Comparison of ENCODE assay signal across 10 cellular contexts in the genomic region with DNA sequence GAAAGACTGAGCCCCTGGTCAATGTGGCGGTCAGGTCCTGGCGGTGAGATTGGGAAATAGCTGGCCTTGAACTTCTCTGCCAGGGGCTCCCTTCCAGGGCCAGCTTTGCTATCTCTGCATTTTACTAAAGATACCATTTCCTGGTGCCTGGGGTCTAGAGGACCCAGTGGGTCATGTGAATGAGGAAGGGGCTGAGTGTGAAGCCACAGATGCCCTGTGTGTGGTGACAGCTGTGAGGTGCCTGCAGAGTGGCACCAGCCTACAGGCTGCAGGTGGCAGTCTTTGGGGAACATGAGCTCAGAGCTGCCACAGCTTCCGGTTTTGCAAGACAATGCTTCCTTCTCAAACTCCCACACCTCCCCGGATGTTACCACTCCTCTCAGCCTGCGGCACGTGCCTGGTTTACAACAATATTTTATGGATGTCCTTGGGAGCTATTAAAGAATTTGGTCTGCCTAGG. TPM values are rescaled to one million over a fixed set of nuclear protein-coding genes. Genes with fewer than 3 reads are reported as not detected.
A peak's percentile ranks its signal among the peaks of the same experiment; 100 is the strongest.
DNase-seq lines count a peak whose midpoint lies in the region; ATAC-seq, FAIRE-seq and TF ChIP-seq lines count a peak whose summit lies in the region.
"Had no signal": no experiment of that assay in that cellular context is flagged by ENCODE, and none has a peak within 500 bp of the region (broad histone marks: within the 10 kb centered on the region; RNA-seq: fewer than 3 reads in every experiment).

No MANE protein-coding gene starts in this region.

- peaks cover 17 to 19% of the 10 kb centered on the region in 2 donors for H3K4me1 Mint-ChIP-seq in natural killer cell treated with Interleukin-12 subunit alpha and Interleukin-12 subunit beta and Interleukin-15 and Interleukin-18, amount 100 ng/mL, for 72 hours (ENCODE audit: low read depth in 2 of 2)
- peaks cover 41% of the 10 kb centered on the region for H3K4me1 Mint-ChIP-seq in HFFc6 (ENCODE audit: low read depth)

- 40% methylated on average over 6 of the region's 6 CpGs for WGBS in GM12878 (ENCODE audit: insufficient coverage, insufficient replicate concordance, low lambda C conversion rate, missing lambda C conversion rate)
- whole genome bisulfite sequencing in sigmoid colon, 2 donors: 33 to 36% methylated on average over 6 of the region's 6 CpGs

- RAD21 ChIA-PET in GM12878 (lab: Charles Lee; ENCODE audit: unreplicated experiment): interaction anchor here (1.4 kb wide), 1 partner anchor 33 kb away, joined by 5 read pairs; a partner anchor contains a TSS

- no peaks in the 10 kb centered on the region for H4K20me1 ChIP-seq in GM12878 (ENCODE audit: control insufficient read depth, insufficient read depth)

- FAIRE-seq in GM12878 (lab: Jason Lieb, UNC): no peak

- H3K27me3 ChIP-seq in RWPE2 (ENCODE audit: insufficient read depth, poor library complexity, severe bottlenecking) (peaks cover 11% of the 10 kb centered on the region), GM12878 (replicated peaks in 1 of 2; ENCODE audit: control insufficient read depth in 2 of 2, insufficient read depth in 2 of 2, low read length in 1 of 2) (no peaks in the 10 kb centered on the region), sigmoid colon (peaks cover 2 to 28% (median 23%) of the 10 kb centered on the region in 3 donors)

- H2AFZ ChIP-seq in GM12878 (ENCODE audit: control insufficient read depth, low read depth, low read length): peak overlapping the region; percentile 68

- H3K4me3 ChIP-seq in RWPE2 (ENCODE audit: severe bottlenecking) (no peak overlapping the region), GM12878 (no peak overlapping the region), sigmoid colon (no peak overlapping the region)
- H3K4me3 ChIP-seq: SJSA1, tibial nerve had no signal

- H3K27ac Mint-ChIP-seq in natural killer cell treated with Interleukin-12 subunit alpha and Interleukin-12 subunit beta and Interleukin-15 and Interleukin-18, amount 100 ng/mL, for 72 hours: peak overlapping the region in 1 of 2 donors; percentile 73
- H3K27ac Mint-ChIP-seq in HFFc6: no peak overlapping the region

- no peak overlapping the region for H3K9ac ChIP-seq in GM12878 (ENCODE audit: control insufficient read depth, insufficient read depth, low read length)

- H3K27ac ChIP-seq in RWPE2 (ENCODE audit: poor library complexity, severe bottlenecking) (no peak overlapping the region), GM12878 (ENCODE audit: control insufficient read depth, insufficient read depth) (no peak overlapping the region), sigmoid colon (no peak overlapping the region)
- H3K27ac ChIP-seq: SJSA1 had no signal

- H3K4me1 ChIP-seq in RWPE2 (ENCODE audit: insufficient read depth, poor library complexity, severe bottlenecking) (no peaks in the 10 kb centered on the region), GM12878 (ENCODE audit: control insufficient read depth, insufficient read depth, low read length) (peaks cover 4% of the 10 kb centered on the region), sigmoid colon (peaks cover 0 to 5% (median 2%) of the 10 kb centered on the region in 4 donors)

- H3K36me3 Mint-ChIP-seq in natural killer cell treated with Interleukin-12 subunit alpha and Interleukin-12 subunit beta and Interleukin-15 and Interleukin-18, amount 100 ng/mL, for 72 hours: no peaks in the 10 kb centered on the region
- H3K36me3 Mint-ChIP-seq in HFFc6 (ENCODE audit: low read depth): peaks cover 28% of the 10 kb centered on the region

- in situ Hi-C loops in GM12878 (cut with MboI): no loop called here

- no peak overlapping the region; the same call in 1 of the 2 replicates for H3K4me2 ChIP-seq in GM12878 (ENCODE audit: control insufficient read depth, insufficient read depth)

- H3K9me3 ChIP-seq in RWPE2 (ENCODE audit: severe bottlenecking) (no peaks in the 10 kb centered on the region), GM12878 (replicated peaks; ENCODE audit: control insufficient read depth, insufficient read depth, low read length) (peaks cover 2% of the 10 kb centered on the region; the same call in 1 of the 3 replicates), sigmoid colon (no peaks in the 10 kb centered on the region)
- H3K9me3 ChIP-seq: SJSA1, tibial nerve had no signal

- BruUV-seq in GM12878 (replicated peaks; lab: Mats Ljungman, UMichigan): no TSS peak

- no peaks in the 10 kb centered on the region for H3K79me2 ChIP-seq in GM12878 (ENCODE audit: control insufficient read depth, insufficient read depth, low read length)

- ATAC-seq in HG02610 (IDR thresholded peaks at IDR 0.05; ENCODE audit: unreplicated experiment) (peak; percentile 55), RWPE2 (ENCODE audit: low read depth) (peak; percentile 26; the same call in 2 of the 3 replicates), GM12878 (peak; percentile 83)
- peak; percentile 78 for ATAC-seq in natural killer cell treated with Interleukin-12 subunit alpha and Interleukin-12 subunit beta and Interleukin-15 and Interleukin-18, amount 100 ng/mL, for 72 hours

- H3K9me3 Mint-ChIP-seq in natural killer cell treated with Interleukin-12 subunit alpha and Interleukin-12 subunit beta and Interleukin-15 and Interleukin-18, amount 100 ng/mL, for 72 hours: no peaks in the 10 kb centered on the region
- H3K9me3 Mint-ChIP-seq in HFFc6: no peaks in the 10 kb centered on the region

- no peak for TF ChIP-seq POLR2A in GM12878 (IDR thresholded peaks at IDR 0.05; ENCODE audit: low read depth, low read length)
- TF ChIP-seq POLR2A in sigmoid colon (IDR thresholded peaks at IDR 0.05): no peak

- no peak overlapping the region for H3K4me3 Mint-ChIP-seq in natural killer cell treated with Interleukin-12 subunit alpha and Interleukin-12 subunit beta and Interleukin-15 and Interleukin-18, amount 100 ng/mL, for 72 hours
- H3K4me3 Mint-ChIP-seq in HFFc6: no peak overlapping the region

- CTCF ChIA-PET in GM12878 (lab: Yijun Ruan, JAX): interaction anchor here (0.6 to 1.1 kb wide), 2 partner anchors 21 to 66 kb away, joined by 4 to 7 read pairs; no protein-coding TSS in a partner anchor

- intact Hi-C loops in GM12878 (cut with micrococcal nuclease; ENCODE audit: unreplicated experiment) (no loop called here), sigmoid colon (cut with DNase I) (no loop called here)

- peaks cover 26 to 28% of the 10 kb centered on the region in 2 donors for H3K27me3 Mint-ChIP-seq in natural killer cell treated with Interleukin-12 subunit alpha and Interleukin-12 subunit beta and Interleukin-15 and Interleukin-18, amount 100 ng/mL, for 72 hours
- H3K27me3 Mint-ChIP-seq in HFFc6 (ENCODE audit: insufficient read depth): peaks cover 29% of the 10 kb centered on the region

- SMC1A ChIA-PET in GM12878 (lab: Charles Lee; ENCODE audit: uncharacterized antibody, unreplicated experiment): interaction anchor here (0.7 to 1.3 kb wide), 4 partner anchors 9 to 392 kb away, joined by 3 to 5 read pairs (median 4); a partner anchor contains a TSS

- POLR2A ChIA-PET in GM12878 (lab: Charles Lee): no interaction called here

- TF ChIP-seq EP300 in GM12878 (IDR thresholded peaks at IDR 0.05; ENCODE audit: borderline replicate concordance in 1 of 2, control insufficient read depth in 1 of 2, low read depth in 2 of 2, low read length in 2 of 2): no peak
- no peak for TF ChIP-seq EP300 in sigmoid colon (IDR thresholded peaks at IDR 0.05)

- DNase-seq in RWPE2 (ENCODE audit: low spot score): no peak
- no peak for DNase-seq in GM12878 (ENCODE audit: low read depth, low spot score)
- peak; percentile 63 for DNase-seq in natural killer cell treated with Interleukin-12 subunit alpha and Interleukin-12 subunit beta and Interleukin-15 and Interleukin-18, amount 100 ng/mL, for 72 hours (ENCODE audit: low spot score)
- DNase-seq in HFFc6: no peak
- DNase-seq in NCI-H2081 treated with DMSO at 0.1 percent for 48 hours (lab: John Stamatoyannopoulos, UW): no peak
- DNase-seq in sigmoid colon: no peak

- H3K36me3 ChIP-seq in RWPE2 (ENCODE audit: low read depth) (no peaks in the 10 kb centered on the region), GM12878 (ENCODE audit: control insufficient read depth in 2 of 2, insufficient read depth in 2 of 2, low read length in 1 of 2) (no peaks in the 10 kb centered on the region), sigmoid colon (no peaks in the 10 kb centered on the region)

- no peak for TF ChIP-seq RAD21 in GM12878 (IDR thresholded peaks at IDR 0.05; ENCODE audit: insufficient read depth, low read depth, low read length)

- TF ChIP-seq CTCF in GM12872 (IDR thresholded peaks at IDR 0.05; ENCODE audit: insufficient read depth, low read depth, low read length) (peak; percentile 42; the same call in 1 of the 3 replicates), RWPE2 (IDR thresholded peaks at IDR 0.05; ENCODE audit: poor library complexity, severe bottlenecking) (no peak), GM12878 (IDR thresholded peaks at IDR 0.05 in 2 of 3, conservative IDR thresholded peaks at IDR 0.05 in 1 of 3; ENCODE audit: control insufficient read depth in 2 of 3, extremely low read depth in 1 of 3, insufficient read depth in 1 of 3, low read depth in 3 of 3, low read length in 3 of 3) (no peak), HFFc6 (IDR thresholded peaks at IDR 0.05) (no peak), sigmoid colon (IDR thresholded peaks at IDR 0.05) (no peak)

RNA-seq across cellular contexts. Expression of a gene that starts 5.2 kb away (rescaled TPM):
- not detected in 2 replicates for total RNA-seq in GM12878 (2013; cell fraction: nucleolus; rRNA removed)
- total RNA-seq in GM12878 (2014; rRNA removed) (not detected in 2 replicates), GM12878 (2014; rRNA removed; fragmentation: Illumina TruSeq; extraction: Trizol) (not detected in 2 replicates), GM12878 (2021) (not detected in 2 replicates), sigmoid colon (under 1 TPM in 1 of 4 donors, not detected in 3; 0.71 TPM)
- not detected for polyA plus RNA-seq in GM12878 (2011; ENCODE audit: low read depth)
- polyA plus RNA-seq in GM12878 (2011; rRNA removed) (not detected in 2 replicates), GM12878 (2014; fragmentation: Illumina TruSeq; extraction: Trizol) (not detected in 2 replicates), GM12878 (2014; fragmentation: Nextera tagmentation; extraction: Ambion mirVana) (not detected), GM12878 (2014; rRNA removed) (not detected in 2 replicates), GM12878 (2016; fragmentation: Nextera tagmentation; extraction: Ambion mirVana) (not detected), sigmoid colon (not detected)
- not detected in 2 replicates for polyA plus RNA-seq in GM12878 (2011; cell fraction: cytosol; rRNA removed)
- polyA plus RNA-seq in GM12878 (2011; cell fraction: nucleus; rRNA removed): not detected in 2 replicates
- polyA plus RNA-seq in GM12878 (2012): not detected in 2 replicates
- not detected in 2 replicates for polyA minus RNA-seq in GM12878 (2011; rRNA and poly(A)+ RNA removed)
- polyA minus RNA-seq in GM12878 (2011; cell fraction: cytosol; rRNA and poly(A)+ RNA removed): not detected in 2 replicates
- not detected in 2 replicates for polyA minus RNA-seq in GM12878 (2011; cell fraction: nucleus; rRNA and poly(A)+ RNA removed)
- total RNA-seq in natural killer cell treated with Interleukin-12 subunit alpha and Interleukin-12 subunit beta and Interleukin-15 and Interleukin-18, amount 100 ng/mL, for 72 hours: not detected
- not detected for total RNA-seq in HFFc6 (2021; fragmentation: NEBNext Ultra II Directional; extraction: Animal tissue kit (Norgen Biotek cat#: 25700))
- total RNA-seq: SJSA1 had no signal

RNA-seq across cellular contexts. Expression of a gene that starts 32.8 kb away (rescaled TPM):
- 7.1 and 12.8 TPM in 2 replicates for total RNA-seq in GM12878 (2013; cell fraction: nucleolus; rRNA removed)
- total RNA-seq in GM12878 (2014; rRNA removed) (2.7 and 4.0 TPM in 2 replicates), GM12878 (2014; rRNA removed; fragmentation: Illumina TruSeq; extraction: Trizol) (2.6 and 3.5 TPM in 2 replicates), GM12878 (2021) (5.6 and 6.5 TPM in 2 replicates), sigmoid colon (10 to 100 TPM in 1 of 4 donors, 1 to 10 TPM in 3; 6.5 to 12.2 (median 8.1) TPM)
- 3.6 TPM for polyA plus RNA-seq in GM12878 (2011; ENCODE audit: low read depth)
- polyA plus RNA-seq in GM12878 (2011; rRNA removed) (4.8 and 6.8 TPM in 2 replicates), GM12878 (2014; fragmentation: Illumina TruSeq; extraction: Trizol) (3.3 and 6.0 TPM in 2 replicates), GM12878 (2014; fragmentation: Nextera tagmentation; extraction: Ambion mirVana) (1 to 10 TPM; 6.3 to 7.3 TPM), GM12878 (2014; rRNA removed) (4.6 and 5.3 TPM in 2 replicates), GM12878 (2016; fragmentation: Nextera tagmentation; extraction: Ambion mirVana) (1 to 10 TPM; 6.3 TPM), sigmoid colon (1 to 10 TPM; 2.4 to 4.5 (median 3.5) TPM)
- 1.3 and 1.8 TPM in 2 replicates for polyA plus RNA-seq in GM12878 (2011; cell fraction: cytosol; rRNA removed)
- 2.9 and 3.5 TPM in 2 replicates for polyA plus RNA-seq in GM12878 (2011; cell fraction: nucleus; rRNA removed)
- 4.2 and 7.4 TPM in 2 replicates for polyA plus RNA-seq in GM12878 (2012)
- 2.2 and 5.1 TPM in 2 replicates for polyA minus RNA-seq in GM12878 (2011; rRNA and poly(A)+ RNA removed)
- 1.1 and 1.6 TPM in 2 replicates for polyA minus RNA-seq in GM12878 (2011; cell fraction: cytosol; rRNA and poly(A)+ RNA removed)
- polyA minus RNA-seq in GM12878 (2011; cell fraction: nucleus; rRNA and poly(A)+ RNA removed): 8.6 and 15.6 TPM in 2 replicates
- 10 to 100 TPM; 13.1 to 14.9 TPM for total RNA-seq in natural killer cell treated with Interleukin-12 subunit alpha and Interleukin-12 subunit beta and Interleukin-15 and Interleukin-18, amount 100 ng/mL, for 72 hours
- total RNA-seq in HFFc6 (2021; fragmentation: NEBNext Ultra II Directional; extraction: Animal tissue kit (Norgen Biotek cat#: 25700)): 1 to 10 TPM; 5.3 to 8.7 (median 6.8) TPM

Comparison
In these comparisons a context has a peak if more than half of its experiments do, and no peak if none do; other contexts are left out.
1. ATAC-seq: peak in every context shown above with its lines; median percentile 83 in GM12878; 78 in natural killer cell treated with Interleukin-12 subunit alpha and Interleukin-12 subunit beta and Interleukin-15 and Interleukin-18, amount 100 ng/mL, for 72 hours; 55 in HG02610; 26 in RWPE2.